In the genomic region with DNA sequence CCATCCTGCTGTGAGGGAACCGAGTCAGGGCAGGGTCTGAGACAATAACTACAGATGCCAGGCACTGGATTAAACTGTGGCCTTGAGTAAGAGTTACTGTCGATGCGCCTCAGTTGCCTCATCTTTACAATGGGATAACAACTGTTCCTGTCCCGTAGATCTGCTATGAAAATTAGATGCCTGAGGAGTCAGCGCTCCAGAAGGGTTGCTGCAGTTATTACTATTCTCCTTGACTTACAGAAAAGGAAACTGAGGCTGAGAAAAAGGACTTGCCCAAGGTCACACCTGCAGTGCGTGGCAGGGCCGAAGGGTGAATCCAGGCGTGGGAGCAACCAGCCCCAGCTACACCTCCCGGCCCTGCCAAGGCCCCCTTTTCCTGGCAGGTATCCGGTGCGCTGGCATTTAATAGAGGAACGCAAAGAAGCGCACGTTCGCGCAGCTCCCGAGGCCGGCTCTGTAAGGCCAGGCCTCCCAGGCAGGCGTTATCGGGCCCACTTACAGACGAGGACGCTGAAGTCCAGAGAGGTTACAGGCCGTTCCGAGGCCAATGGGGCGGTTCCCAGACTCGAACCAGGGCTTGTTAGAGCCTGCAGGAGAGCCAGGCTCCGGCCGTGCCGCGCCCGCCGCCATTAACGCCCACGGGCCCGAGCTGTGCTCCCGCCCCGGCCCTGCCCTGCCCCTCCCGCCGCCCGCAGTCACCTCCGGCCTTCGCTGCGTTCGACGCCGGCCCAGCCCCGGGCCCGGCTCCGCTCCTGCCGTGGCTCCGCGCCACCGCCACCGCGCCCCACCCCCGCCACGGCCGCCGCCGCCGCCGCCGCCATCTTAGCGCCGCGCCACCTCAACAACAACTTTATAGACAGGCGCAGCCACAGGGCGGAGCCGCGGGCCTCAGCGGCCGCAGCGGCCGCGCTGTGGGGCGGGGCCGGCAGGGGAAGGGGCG, we compare ENCODE assay signal across 1 cellular context.
TF ChIP-seq lines count a peak whose summit lies in the region.

C11orf68 (minus strand) TSS at position 852 of the 940 bp plus-strand sequence; CDS start at position 821, 31 bp downstream.

TF ChIP-seq in HepG2, 621 proteins besides CTCF, POLR2A, EP300 and RAD21 (continued from another document and continues in another):
- TF ChIP-seq, protein P1, sequence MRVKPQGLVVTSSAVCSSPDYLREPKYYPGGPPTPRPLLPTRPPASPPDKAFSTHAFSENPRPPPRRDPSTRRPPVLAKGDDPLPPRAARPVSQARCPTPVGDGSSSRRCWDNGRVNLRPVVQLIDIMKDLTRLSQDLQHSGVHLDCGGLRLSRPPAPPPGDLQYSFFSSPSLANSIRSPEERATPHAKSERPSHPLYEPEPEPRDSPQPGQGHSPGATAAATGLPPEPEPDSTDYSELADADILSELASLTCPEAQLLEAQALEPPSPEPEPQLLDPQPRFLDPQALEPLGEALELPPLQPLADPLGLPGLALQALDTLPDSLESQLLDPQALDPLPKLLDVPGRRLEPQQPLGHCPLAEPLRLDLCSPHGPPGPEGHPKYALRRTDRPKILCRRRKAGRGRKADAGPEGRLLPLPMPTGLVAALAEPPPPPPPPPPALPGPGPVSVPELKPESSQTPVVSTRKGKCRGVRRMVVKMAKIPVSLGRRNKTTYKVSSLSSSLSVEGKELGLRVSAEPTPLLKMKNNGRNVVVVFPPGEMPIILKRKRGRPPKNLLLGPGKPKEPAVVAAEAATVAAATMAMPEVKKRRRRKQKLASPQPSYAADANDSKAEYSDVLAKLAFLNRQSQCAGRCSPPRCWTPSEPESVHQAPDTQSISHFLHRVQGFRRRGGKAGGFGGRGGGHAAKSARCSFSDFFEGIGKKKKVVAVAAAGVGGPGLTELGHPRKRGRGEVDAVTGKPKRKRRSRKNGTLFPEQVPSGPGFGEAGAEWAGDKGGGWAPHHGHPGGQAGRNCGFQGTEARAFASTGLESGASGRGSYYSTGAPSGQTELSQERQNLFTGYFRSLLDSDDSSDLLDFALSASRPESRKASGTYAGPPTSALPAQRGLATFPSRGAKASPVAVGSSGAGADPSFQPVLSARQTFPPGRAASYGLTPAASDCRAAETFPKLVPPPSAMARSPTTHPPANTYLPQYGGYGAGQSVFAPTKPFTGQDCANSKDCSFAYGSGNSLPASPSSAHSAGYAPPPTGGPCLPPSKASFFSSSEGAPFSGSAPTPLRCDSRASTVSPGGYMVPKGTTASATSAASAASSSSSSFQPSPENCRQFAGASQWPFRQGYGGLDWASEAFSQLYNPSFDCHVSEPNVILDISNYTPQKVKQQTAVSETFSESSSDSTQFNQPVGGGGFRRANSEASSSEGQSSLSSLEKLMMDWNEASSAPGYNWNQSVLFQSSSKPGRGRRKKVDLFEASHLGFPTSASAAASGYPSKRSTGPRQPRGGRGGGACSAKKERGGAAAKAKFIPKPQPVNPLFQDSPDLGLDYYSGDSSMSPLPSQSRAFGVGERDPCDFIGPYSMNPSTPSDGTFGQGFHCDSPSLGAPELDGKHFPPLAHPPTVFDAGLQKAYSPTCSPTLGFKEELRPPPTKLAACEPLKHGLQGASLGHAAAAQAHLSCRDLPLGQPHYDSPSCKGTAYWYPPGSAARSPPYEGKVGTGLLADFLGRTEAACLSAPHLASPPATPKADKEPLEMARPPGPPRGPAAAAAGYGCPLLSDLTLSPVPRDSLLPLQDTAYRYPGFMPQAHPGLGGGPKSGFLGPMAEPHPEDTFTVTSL (CRISPR knock-in tag; IDR thresholded peaks at IDR 0.05; ENCODE audit: borderline replicate concordance) = no peak
- TF ChIP-seq ZFY (CRISPR knock-in tag; IDR thresholded peaks at IDR 0.05) = peak; percentile 38; the same call in 1 of the 2 replicates
- no peak for TF ChIP-seq TCF7 (IDR thresholded peaks at IDR 0.05; ENCODE audit: low read depth)
- TF ChIP-seq MBNL3 (CRISPR knock-in tag; conservative IDR thresholded peaks at IDR 0.05) = no peak
- no peak for TF ChIP-seq ZNF550 (CRISPR knock-in tag; IDR thresholded peaks at IDR 0.05; ENCODE audit: borderline replicate concordance)
- TF ChIP-seq ASH2L (IDR thresholded peaks at IDR 0.05; ENCODE audit: insufficient read length, low read depth, low read length) = no peak
- TF ChIP-seq, protein P2, sequence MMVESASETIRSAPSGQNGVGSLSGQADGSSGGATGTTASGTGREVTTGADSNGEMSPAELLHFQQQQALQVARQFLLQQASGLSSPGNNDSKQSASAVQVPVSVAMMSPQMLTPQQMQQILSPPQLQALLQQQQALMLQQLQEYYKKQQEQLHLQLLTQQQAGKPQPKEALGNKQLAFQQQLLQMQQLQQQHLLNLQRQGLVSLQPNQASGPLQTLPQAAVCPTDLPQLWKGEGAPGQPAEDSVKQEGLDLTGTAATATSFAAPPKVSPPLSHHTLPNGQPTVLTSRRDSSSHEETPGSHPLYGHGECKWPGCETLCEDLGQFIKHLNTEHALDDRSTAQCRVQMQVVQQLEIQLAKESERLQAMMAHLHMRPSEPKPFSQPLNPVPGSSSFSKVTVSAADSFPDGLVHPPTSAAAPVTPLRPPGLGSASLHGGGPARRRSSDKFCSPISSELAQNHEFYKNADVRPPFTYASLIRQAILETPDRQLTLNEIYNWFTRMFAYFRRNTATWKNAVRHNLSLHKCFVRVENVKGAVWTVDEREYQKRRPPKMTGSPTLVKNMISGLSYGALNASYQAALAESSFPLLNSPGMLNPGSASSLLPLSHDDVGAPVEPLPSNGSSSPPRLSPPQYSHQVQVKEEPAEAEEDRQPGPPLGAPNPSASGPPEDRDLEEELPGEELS (CRISPR knock-in tag; IDR thresholded peaks at IDR 0.05) = no peak
- TF ChIP-seq ZXDC (CRISPR knock-in tag; IDR thresholded peaks at IDR 0.05) = no peak
- TF ChIP-seq SRF (IDR thresholded peaks at IDR 0.05; ENCODE audit: low read depth, low read length) = no peak
- TF ChIP-seq ZNF460 (CRISPR knock-in tag; IDR thresholded peaks at IDR 0.05; ENCODE audit: borderline replicate concordance) = no peak
- TF ChIP-seq NFYB (CRISPR knock-in tag; IDR thresholded peaks at IDR 0.05) = peak; percentile 5; the same call in 1 of the 2 replicates
- no peak for TF ChIP-seq SP4 (CRISPR knock-in tag; IDR thresholded peaks at IDR 0.05)
- TF ChIP-seq ZZZ3 (CRISPR knock-in tag; IDR thresholded peaks at IDR 0.05; ENCODE audit: borderline replicate concordance) = no peak
- no peak for TF ChIP-seq GATA4 (IDR thresholded peaks at IDR 0.05; ENCODE audit: borderline replicate concordance, low read depth)
- TF ChIP-seq ZNF639 (CRISPR knock-in tag; conservative IDR thresholded peaks at IDR 0.05) = no peak
- peak; percentile 47; the same call in 1 of the 2 replicates for TF ChIP-seq KDM1A (CRISPR knock-in tag; IDR thresholded peaks at IDR 0.05)
- TF ChIP-seq TEAD3 (CRISPR knock-in tag; optimal IDR thresholded peaks at IDR 0.05; ENCODE audit: borderline replicate concordance) = no peak
- TF ChIP-seq PCBP2 (optimal IDR thresholded peaks at IDR 0.05; ENCODE audit: low read depth, low read length, poor library complexity, severe bottlenecking) = no peak
- TF ChIP-seq, protein P3, sequence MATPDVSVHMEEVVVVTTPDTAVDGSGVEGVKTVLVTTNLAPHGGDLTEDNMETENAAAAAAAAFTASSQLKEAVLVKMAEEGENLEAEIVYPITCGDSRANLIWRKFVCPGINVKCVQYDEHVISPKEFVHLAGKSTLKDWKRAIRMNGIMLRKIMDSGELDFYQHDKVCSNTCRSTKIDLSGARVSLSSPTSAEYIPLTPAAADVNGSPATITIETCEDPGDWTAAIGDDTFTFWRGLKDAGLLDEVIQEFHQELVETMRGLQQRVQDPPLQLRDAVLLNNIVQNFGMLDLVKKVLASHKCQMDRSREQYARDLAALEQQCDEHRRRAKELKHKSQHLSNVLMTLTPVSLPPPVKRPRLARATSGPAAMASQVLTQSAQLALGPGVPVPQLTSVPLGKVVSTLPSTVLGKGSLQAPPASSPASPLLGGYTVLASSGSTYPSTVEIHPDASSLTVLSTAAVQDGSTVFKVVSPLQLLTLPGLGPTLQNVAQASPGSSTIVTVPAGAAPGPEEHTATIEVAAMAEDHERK (CRISPR knock-in tag; IDR thresholded peaks at IDR 0.05; ENCODE audit: low read depth) = no peak
- TF ChIP-seq YY1 (IDR thresholded peaks at IDR 0.05; ENCODE audit: insufficient read depth, insufficient replicate concordance, low read depth, low read length) = peak; percentile 95
- TF ChIP-seq ZNF10 (CRISPR knock-in tag; IDR thresholded peaks at IDR 0.05; ENCODE audit: borderline replicate concordance, low read depth) = no peak
- no peak for TF ChIP-seq RXRA (CRISPR knock-in tag; IDR thresholded peaks at IDR 0.05)
- no peak for TF ChIP-seq FOSL1 (CRISPR knock-in tag; IDR thresholded peaks at IDR 0.05; ENCODE audit: borderline replicate concordance)
- TF ChIP-seq DNMT1 (CRISPR knock-in tag; IDR thresholded peaks at IDR 0.05) = no peak
- TF ChIP-seq ATF7-NPFF (CRISPR knock-in tag; IDR thresholded peaks at IDR 0.05; ENCODE audit: low read depth) = peak; percentile 17; the same call in 1 of the 2 replicates
- TF ChIP-seq KLF11 (CRISPR knock-in tag; IDR thresholded peaks at IDR 0.05) = no peak
- TF ChIP-seq ZGPAT (CRISPR knock-in tag; IDR thresholded peaks at IDR 0.05) = peak; percentile 8; the same call in 1 of the 2 replicates
- TF ChIP-seq ZNF124 (CRISPR knock-in tag; IDR thresholded peaks at IDR 0.05) = 0 out of 2 replicates have a peak, but pooled peaks have one; percentile 47
- TF ChIP-seq, protein P4, sequence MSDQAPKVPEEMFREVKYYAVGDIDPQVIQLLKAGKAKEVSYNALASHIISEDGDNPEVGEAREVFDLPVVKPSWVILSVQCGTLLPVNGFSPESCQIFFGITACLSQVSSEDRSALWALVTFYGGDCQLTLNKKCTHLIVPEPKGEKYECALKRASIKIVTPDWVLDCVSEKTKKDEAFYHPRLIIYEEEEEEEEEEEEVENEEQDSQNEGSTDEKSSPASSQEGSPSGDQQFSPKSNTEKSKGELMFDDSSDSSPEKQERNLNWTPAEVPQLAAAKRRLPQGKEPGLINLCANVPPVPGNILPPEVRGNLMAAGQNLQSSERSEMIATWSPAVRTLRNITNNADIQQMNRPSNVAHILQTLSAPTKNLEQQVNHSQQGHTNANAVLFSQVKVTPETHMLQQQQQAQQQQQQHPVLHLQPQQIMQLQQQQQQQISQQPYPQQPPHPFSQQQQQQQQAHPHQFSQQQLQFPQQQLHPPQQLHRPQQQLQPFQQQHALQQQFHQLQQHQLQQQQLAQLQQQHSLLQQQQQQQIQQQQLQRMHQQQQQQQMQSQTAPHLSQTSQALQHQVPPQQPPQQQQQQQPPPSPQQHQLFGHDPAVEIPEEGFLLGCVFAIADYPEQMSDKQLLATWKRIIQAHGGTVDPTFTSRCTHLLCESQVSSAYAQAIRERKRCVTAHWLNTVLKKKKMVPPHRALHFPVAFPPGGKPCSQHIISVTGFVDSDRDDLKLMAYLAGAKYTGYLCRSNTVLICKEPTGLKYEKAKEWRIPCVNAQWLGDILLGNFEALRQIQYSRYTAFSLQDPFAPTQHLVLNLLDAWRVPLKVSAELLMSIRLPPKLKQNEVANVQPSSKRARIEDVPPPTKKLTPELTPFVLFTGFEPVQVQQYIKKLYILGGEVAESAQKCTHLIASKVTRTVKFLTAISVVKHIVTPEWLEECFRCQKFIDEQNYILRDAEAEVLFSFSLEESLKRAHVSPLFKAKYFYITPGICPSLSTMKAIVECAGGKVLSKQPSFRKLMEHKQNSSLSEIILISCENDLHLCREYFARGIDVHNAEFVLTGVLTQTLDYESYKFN (CRISPR knock-in tag; conservative IDR thresholded peaks at IDR 0.05) = no peak
- TF ChIP-seq KAT2B (IDR thresholded peaks at IDR 0.05; ENCODE audit: borderline replicate concordance, low read depth, low read length) = no peak
- TF ChIP-seq, protein P5, sequence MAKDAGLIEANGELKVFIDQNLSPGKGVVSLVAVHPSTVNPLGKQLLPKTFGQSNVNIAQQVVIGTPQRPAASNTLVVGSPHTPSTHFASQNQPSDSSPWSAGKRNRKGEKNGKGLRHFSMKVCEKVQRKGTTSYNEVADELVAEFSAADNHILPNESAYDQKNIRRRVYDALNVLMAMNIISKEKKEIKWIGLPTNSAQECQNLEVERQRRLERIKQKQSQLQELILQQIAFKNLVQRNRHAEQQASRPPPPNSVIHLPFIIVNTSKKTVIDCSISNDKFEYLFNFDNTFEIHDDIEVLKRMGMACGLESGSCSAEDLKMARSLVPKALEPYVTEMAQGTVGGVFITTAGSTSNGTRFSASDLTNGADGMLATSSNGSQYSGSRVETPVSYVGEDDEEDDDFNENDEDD (CRISPR knock-in tag; IDR thresholded peaks at IDR 0.05; ENCODE audit: borderline replicate concordance) = no peak
